11 cellular contexts compared by ENCODE assay signal in genomic region chr9:127863179-127863578, GRCh38. TPM values are rescaled to one million over a fixed set of nuclear protein-coding genes. Genes with fewer than 3 reads are reported as not detected.
DNase-seq lines count a peak whose midpoint lies in the region; ATAC-seq, FAIRE-seq and TF ChIP-seq lines count a peak whose summit lies in the region.
"Had no signal": no experiment of that assay in that cellular context is flagged by ENCODE, and none has a peak within 500 bp of the region (broad histone marks: within the 10 kb centered on the region; RNA-seq: fewer than 3 reads in every experiment).

No MANE protein-coding gene starts in this region.

- no peaks in the 10 kb centered on the region for H4K20me1 ChIP-seq in BLaER1
- H4K20me1 ChIP-seq in K562 (replicated peaks; ENCODE audit: control insufficient read depth, insufficient read depth, low read length): no peaks in the 10 kb centered on the region

- peak overlapping the region; percentile 85 to 96 for H3K27ac Mint-ChIP-seq in natural killer cell

- TF ChIP-seq CTCF in HEK293 (tag by site-specific recombination; IDR thresholded peaks at IDR 0.05) (no peak), K562 (IDR thresholded peaks at IDR 0.05 in 2 of 3, conservative IDR thresholded peaks at IDR 0.05 in 1 of 3; ENCODE audit: insufficient read depth in 2 of 3, low read depth in 1 of 3, low read length in 3 of 3) (no peak), natural killer cell (IDR thresholded peaks at IDR 0.05) (no peak)

- in situ Hi-C loops in K562 (cut with MboI): no loop called here

- H3K4me1 Mint-ChIP-seq in natural killer cell: peaks cover 19 to 52% of the 10 kb centered on the region in 2 donors

- no peaks in the 10 kb centered on the region for H3K27me3 ChIP-seq in BLaER1
- H3K27me3 ChIP-seq in K562 (ENCODE audit: control insufficient read depth in 2 of 2, insufficient read depth in 2 of 2, low read length in 2 of 2): no peaks in the 10 kb centered on the region

- POLR2A ChIA-PET in HEK293 (lab: Yijun Ruan, JAX): interaction anchor here (1.2 kb wide), 1 partner anchor 60 kb away, joined by 4 read pairs; the partner anchor contains the start of gene FPGS
- POLR2A ChIA-PET in K562 (lab: Yijun Ruan, JAX): interaction anchor here (0.6 to 3.1 kb wide), 11 partner anchors 9 to 128 kb away, joined by 3 to 16 read pairs (median 4); partner anchors contain the start of gene TOR2A

- H3K27ac ChIP-seq in BLaER1: peak overlapping the region; percentile 92
- H3K27ac ChIP-seq in HEK293 (ENCODE audit: extremely low read depth, low read depth, low read length): no peak overlapping the region
- peak overlapping the region; percentile 91 for H3K27ac ChIP-seq in K562 (ENCODE audit: extremely low read depth, low read depth, low read length)
- H3K27ac ChIP-seq: C4-2B had no signal

- FAIRE-seq in K562 (lab: Jason Lieb, UNC): no peak
- FAIRE-seq: astrocyte had no signal

- H3K36me3 ChIP-seq in BLaER1: peaks cover 4% of the 10 kb centered on the region; the same call in 1 of the 2 replicates
- peaks cover 0 to 16% of the 10 kb centered on the region in 2 experiments; a peak in 1 of 3 replicates for H3K36me3 ChIP-seq in HEK293 (ENCODE audit: control insufficient read depth in 2 of 2, insufficient read depth in 1 of 2, low read length in 2 of 2)
- peaks cover 12% of the 10 kb centered on the region; the same call in 1 of the 3 replicates for H3K36me3 ChIP-seq in K562 (ENCODE audit: control insufficient read depth, insufficient read depth, low read length)

- peak overlapping the region; percentile 79 for H3K9ac ChIP-seq in BLaER1
- peak overlapping the region; percentile 50 to 69; a peak in 2 of 4 replicates for H3K9ac ChIP-seq in K562 (ENCODE audit: insufficient read depth in 1 of 2, low read depth in 2 of 2, low read length in 2 of 2)

- H3K9me1 ChIP-seq in K562 (ENCODE audit: control insufficient read depth, insufficient read depth, low read length): peaks cover 5% of the 10 kb centered on the region

- DNase-seq in K562 (ENCODE audit: extremely low read depth in 1 of 4, low spot score in 3 of 4) (peak in 1 of 4 experiments; percentile 45), natural killer cell (no peak), NCI-H2107 (lab: John Stamatoyannopoulos, UW) (no peak), DMS53 treated with DMSO at 0.1 percent for 48 hours (lab: John Stamatoyannopoulos, UW; ENCODE audit: unreplicated experiment) (no peak), NCI-H69 (lab: John Stamatoyannopoulos, UW) (no peak)
- DNase-seq: endodermal cell had no signal

- no peak for TF ChIP-seq POLR2A in K562 (conservative IDR thresholded peaks at IDR 0.05)

- TF ChIP-seq RAD21 in K562 (CRISPR knock-in tag; conservative IDR thresholded peaks at IDR 0.05 in 1 of 2, IDR thresholded peaks at IDR 0.05 in 1 of 2): no peak

- peak overlapping the region; percentile 92 for H3K4me2 ChIP-seq in BLaER1
- peak overlapping the region; percentile 72 for H3K4me2 ChIP-seq in K562 (ENCODE audit: insufficient read depth, low read length)

- no peak for ATAC-seq in K562
- no peak for ATAC-seq in natural killer cell
- no peak for ATAC-seq in HG03571 (IDR thresholded peaks at IDR 0.05; ENCODE audit: unreplicated experiment)

- no peak for TF ChIP-seq EP300 in K562 (IDR thresholded peaks at IDR 0.05; ENCODE audit: low read length)

- H3K79me2 ChIP-seq in K562 (ENCODE audit: control insufficient read depth, insufficient read depth, low read length): no peaks in the 10 kb centered on the region

- H3K4me3 ChIP-seq in BLaER1 (no peak overlapping the region), HEK293 (ENCODE audit: low read depth, low read length) (no peak overlapping the region), K562 (no peak overlapping the region)

- peak overlapping the region; percentile 87 for H2AFZ ChIP-seq in K562 (ENCODE audit: low read depth, low read length)

- WGBS in K562 (ENCODE audit: insufficient coverage, low coverage, missing lambda C conversion rate): 46% methylated on average over 12 of the region's 12 CpGs

- CTCF ChIA-PET in HEK293 (lab: Yijun Ruan, JAX): interaction anchor here (1.5 to 1.6 kb wide), 2 partner anchors 62 to 129 kb away, joined by 3 to 4 read pairs; partner anchors contain the start of gene TOR2A
- CTCF ChIA-PET in K562 (lab: Yijun Ruan, JAX; ENCODE audit: low intra/inter-chr PET ratio): no interaction called here

- H3K36me3 Mint-ChIP-seq in natural killer cell: no peaks in the 10 kb centered on the region

- no TSS peak for BruUV-seq in K562 (replicated peaks; lab: Mats Ljungman, UMichigan)

- H3K4me1 ChIP-seq in BLaER1: peaks cover 100% of the 10 kb centered on the region
- no peaks in the 10 kb centered on the region; the same call in 1 of the 2 replicates for H3K4me1 ChIP-seq in HEK293 (ENCODE audit: control insufficient read depth, insufficient read depth, low read length)
- H3K4me1 ChIP-seq in K562 (replicated peaks in 1 of 2; ENCODE audit: control insufficient read depth in 2 of 2, insufficient read depth in 2 of 2, low read length in 2 of 2): peaks cover 53 to 83% of the 10 kb centered on the region in 2 experiments

- no peaks in the 10 kb centered on the region for H3K9me3 Mint-ChIP-seq in natural killer cell
- H3K9me3 Mint-ChIP-seq: endodermal cell had no signal

- H3K9me3 ChIP-seq in BLaER1: no peaks in the 10 kb centered on the region
- H3K9me3 ChIP-seq in HEK293 (ENCODE audit: control insufficient read depth, insufficient read depth, low read depth, low read length): no peaks in the 10 kb centered on the region
- no peaks in the 10 kb centered on the region for H3K9me3 ChIP-seq in K562 (replicated peaks; ENCODE audit: control insufficient read depth, insufficient read depth, low read depth, low read length)

- intact Hi-C loops in K562 (cut with micrococcal nuclease) (no loop called here), natural killer cell (cut with micrococcal nuclease) (loop anchor here (2.0 to 10.0 kb wide), 3 partner anchors 54 to 358 kb away; partner anchors contain the start of genes ST6GALNAC4 and TOR2A)

- H3K4me3 Mint-ChIP-seq in natural killer cell: peak overlapping the region; percentile 49
- H3K4me3 Mint-ChIP-seq: endodermal cell had no signal

- no peaks in the 10 kb centered on the region for H3K27me3 Mint-ChIP-seq in natural killer cell (ENCODE audit: low read depth in 2 of 2)

RNA-seq across cellular contexts. Expression of gene ENG, which starts 8.7 kb away (rescaled TPM):
- total RNA-seq in K562 (2011; cell fraction: chromatin; rRNA removed; ENCODE audit: low replicate concordance): 0.51 and 0.69 TPM in 2 replicates
- 0.50 and 1.1 TPM in 2 replicates for total RNA-seq in K562 (2011; cell fraction: nucleolus; rRNA removed)
- not detected in 2 replicates for total RNA-seq in K562 (2011; cell fraction: nucleoplasm; rRNA removed)
- total RNA-seq in K562 (2014; rRNA removed) (0.16 and 0.23 TPM in 2 replicates), K562 (2014; rRNA removed; fragmentation: Illumina TruSeq; extraction: Trizol) (0.07 TPM in 1 of 2 replicates, not detected in the other), K562 (2015; rRNA removed; fragmentation: Illumina TruSeq; extraction: Trizol) (0.04 TPM in 1 of 2 replicates, not detected in the other), K562 (2021) (0.40 and 0.51 TPM in 2 replicates), natural killer cell (10 to 100 TPM in 2 of 3 donors, 1 to 10 TPM in 1; 8.5 to 13.6 (median 12.3) TPM)
- polyA plus RNA-seq in K562 (2011; rRNA removed) (0.14 and 0.27 TPM in 2 replicates), K562 (2014; fragmentation: Illumina TruSeq; extraction: Trizol) (0.24 and 0.28 TPM in 2 replicates), K562 (2014; fragmentation: Nextera tagmentation; extraction: Ambion mirVana) (under 1 TPM in 1 of 2 experiments, not detected in 1; 0.13 TPM), K562 (2014; rRNA removed) (0.13 TPM in 1 of 2 replicates, not detected in the other)
- polyA plus RNA-seq in K562 (2011; cell fraction: cytosol; rRNA removed): 0.19 TPM in 2 replicates
- 0.21 and 0.33 TPM in 2 replicates for polyA plus RNA-seq in K562 (2011; cell fraction: nucleus; rRNA removed)
- 0.73 and 1.6 TPM in 2 replicates for polyA plus RNA-seq in K562 (2012)
- polyA minus RNA-seq in K562 (2011; rRNA and poly(A)+ RNA removed): 0.06 TPM in 1 of 2 replicates, not detected in the other
- 0.64 TPM in 1 of 2 replicates, not detected in the other for polyA minus RNA-seq in K562 (2011; cell fraction: cytosol; rRNA and poly(A)+ RNA removed)
- polyA minus RNA-seq in K562 (2011; cell fraction: nucleus; rRNA and poly(A)+ RNA removed): not detected in 2 replicates

RNA-seq across cellular contexts. Expression of gene AK1, which starts 14.3 kb away (rescaled TPM):
- 1.9 and 7.3 TPM in 2 replicates for total RNA-seq in K562 (2011; cell fraction: chromatin; rRNA removed; ENCODE audit: low replicate concordance)
- total RNA-seq in K562 (2011; cell fraction: nucleolus; rRNA removed): 7.1 and 11.2 TPM in 2 replicates
- 3.7 and 5.5 TPM in 2 replicates for total RNA-seq in K562 (2011; cell fraction: nucleoplasm; rRNA removed)
- 33.2 and 56.5 TPM in 2 replicates for total RNA-seq in K562 (2014; rRNA removed)
- 15.1 and 22.6 TPM in 2 replicates for total RNA-seq in K562 (2014; rRNA removed; fragmentation: Illumina TruSeq; extraction: Trizol)
- total RNA-seq in K562 (2015; rRNA removed; fragmentation: Illumina TruSeq; extraction: Trizol): 38.7 and 39.0 TPM in 2 replicates
- 67.6 and 71.8 TPM in 2 replicates for total RNA-seq in K562 (2021)
- polyA plus RNA-seq in K562 (2011; rRNA removed): 37.2 and 44.6 TPM in 2 replicates
- 48.4 and 109 TPM in 2 replicates for polyA plus RNA-seq in K562 (2011; cell fraction: cytosol; rRNA removed)
- 29.2 and 57.2 TPM in 2 replicates for polyA plus RNA-seq in K562 (2011; cell fraction: nucleus; rRNA removed)
- polyA plus RNA-seq in K562 (2012): 69.4 and 83.0 TPM in 2 replicates
- polyA plus RNA-seq in K562 (2014; fragmentation: Illumina TruSeq; extraction: Trizol): 68.8 and 76.7 TPM in 2 replicates
- 10 to 100 TPM; 10.1 to 38.9 TPM for polyA plus RNA-seq in K562 (2014; fragmentation: Nextera tagmentation; extraction: Ambion mirVana)
- polyA plus RNA-seq in K562 (2014; rRNA removed): 58.1 and 73.2 TPM in 2 replicates
- polyA minus RNA-seq in K562 (2011; rRNA and poly(A)+ RNA removed): 10.3 and 14.5 TPM in 2 replicates
- polyA minus RNA-seq in K562 (2011; cell fraction: cytosol; rRNA and poly(A)+ RNA removed): 11.4 and 13.5 TPM in 2 replicates
- polyA minus RNA-seq in K562 (2011; cell fraction: nucleus; rRNA and poly(A)+ RNA removed): 1.2 and 2.1 TPM in 2 replicates
- total RNA-seq in natural killer cell: 10 to 100 TPM; 47.3 to 76.3 (median 54.2) TPM

RNA-seq across cellular contexts. Expression of gene ST6GALNAC6, which starts 36.2 kb away (rescaled TPM):
- total RNA-seq in K562 (2011; cell fraction: chromatin; rRNA removed; ENCODE audit: low replicate concordance): 18.9 and 41.8 TPM in 2 replicates
- 25.3 and 31.9 TPM in 2 replicates for total RNA-seq in K562 (2011; cell fraction: nucleolus; rRNA removed)
- total RNA-seq in K562 (2011; cell fraction: nucleoplasm; rRNA removed): 19.5 and 22.4 TPM in 2 replicates
- total RNA-seq in K562 (2014; rRNA removed) (13.0 and 16.0 TPM in 2 replicates), K562 (2014; rRNA removed; fragmentation: Illumina TruSeq; extraction: Trizol) (6.4 and 8.2 TPM in 2 replicates), K562 (2015; rRNA removed; fragmentation: Illumina TruSeq; extraction: Trizol) (16.8 and 17.0 TPM in 2 replicates), K562 (2021) (17.3 and 18.7 TPM in 2 replicates), natural killer cell (100 to 1,000 TPM; 120 to 148 (median 127) TPM)
- polyA plus RNA-seq in K562 (2011; rRNA removed) (23.0 and 23.7 TPM in 2 replicates), K562 (2014; fragmentation: Illumina TruSeq; extraction: Trizol) (14.5 and 15.6 TPM in 2 replicates), K562 (2014; fragmentation: Nextera tagmentation; extraction: Ambion mirVana) (under 1 TPM; 0.13 to 0.20 TPM), K562 (2014; rRNA removed) (16.4 and 19.0 TPM in 2 replicates)
- polyA plus RNA-seq in K562 (2011; cell fraction: cytosol; rRNA removed): 30.5 and 46.9 TPM in 2 replicates
- 51.3 and 78.0 TPM in 2 replicates for polyA plus RNA-seq in K562 (2011; cell fraction: nucleus; rRNA removed)
- 13.2 and 13.7 TPM in 2 replicates for polyA plus RNA-seq in K562 (2012)
- 5.5 and 6.3 TPM in 2 replicates for polyA minus RNA-seq in K562 (2011; rRNA and poly(A)+ RNA removed)
- 3.5 and 5.2 TPM in 2 replicates for polyA minus RNA-seq in K562 (2011; cell fraction: cytosol; rRNA and poly(A)+ RNA removed)
- polyA minus RNA-seq in K562 (2011; cell fraction: nucleus; rRNA and poly(A)+ RNA removed): 10.4 and 11.2 TPM in 2 replicates

RNA-seq across cellular contexts. Expression of gene ST6GALNAC4, which starts 53.7 kb away (rescaled TPM):
- 24.9 and 89.8 TPM in 2 replicates for total RNA-seq in K562 (2011; cell fraction: chromatin; rRNA removed; ENCODE audit: low replicate concordance)
- 90.4 and 100 TPM in 2 replicates for total RNA-seq in K562 (2011; cell fraction: nucleolus; rRNA removed)
- total RNA-seq in K562 (2011; cell fraction: nucleoplasm; rRNA removed): 52.6 and 55.0 TPM in 2 replicates
- total RNA-seq in K562 (2014; rRNA removed): 25.5 and 47.2 TPM in 2 replicates
- 2.8 and 6.6 TPM in 2 replicates for total RNA-seq in K562 (2014; rRNA removed; fragmentation: Illumina TruSeq; extraction: Trizol)
- 17.2 and 19.0 TPM in 2 replicates for total RNA-seq in K562 (2015; rRNA removed; fragmentation: Illumina TruSeq; extraction: Trizol)
- 43.1 and 47.1 TPM in 2 replicates for total RNA-seq in K562 (2021)
- 14.0 and 19.4 TPM in 2 replicates for polyA plus RNA-seq in K562 (2011; rRNA removed)
- 30.0 and 73.0 TPM in 2 replicates for polyA plus RNA-seq in K562 (2011; cell fraction: cytosol; rRNA removed)
- polyA plus RNA-seq in K562 (2011; cell fraction: nucleus; rRNA removed): 34.4 and 63.8 TPM in 2 replicates
- polyA plus RNA-seq in K562 (2012): 26.5 and 52.2 TPM in 2 replicates
- 15.4 and 34.0 TPM in 2 replicates for polyA plus RNA-seq in K562 (2014; fragmentation: Illumina TruSeq; extraction: Trizol)
- 1 to 10 TPM; 2.6 to 3.4 TPM for polyA plus RNA-seq in K562 (2014; fragmentation: Nextera tagmentation; extraction: Ambion mirVana)
- 26.0 and 42.6 TPM in 2 replicates for polyA plus RNA-seq in K562 (2014; rRNA removed)
- 7.5 and 10.6 TPM in 2 replicates for polyA minus RNA-seq in K562 (2011; rRNA and poly(A)+ RNA removed)
- polyA minus RNA-seq in K562 (2011; cell fraction: cytosol; rRNA and poly(A)+ RNA removed): 30.9 and 50.2 TPM in 2 replicates
- 24.7 and 25.8 TPM in 2 replicates for polyA minus RNA-seq in K562 (2011; cell fraction: nucleus; rRNA and poly(A)+ RNA removed)
- total RNA-seq in natural killer cell: 10 to 100 TPM; 18.8 to 33.0 (median 20.4) TPM

Comparison
In these comparisons a context has a peak if more than half of its experiments do, and no peak if none do; other contexts are left out.
1. RNA of gene ENG, which starts 8.7 kb away (total RNA-seq): 8.5 to 13.6 TPM in natural killer cell; 0.04 to 1.1 TPM in K562; every median in the first group is over 4 times any median in the second.